8 cellular contexts compared by ENCODE assay signal in the genomic region with DNA sequence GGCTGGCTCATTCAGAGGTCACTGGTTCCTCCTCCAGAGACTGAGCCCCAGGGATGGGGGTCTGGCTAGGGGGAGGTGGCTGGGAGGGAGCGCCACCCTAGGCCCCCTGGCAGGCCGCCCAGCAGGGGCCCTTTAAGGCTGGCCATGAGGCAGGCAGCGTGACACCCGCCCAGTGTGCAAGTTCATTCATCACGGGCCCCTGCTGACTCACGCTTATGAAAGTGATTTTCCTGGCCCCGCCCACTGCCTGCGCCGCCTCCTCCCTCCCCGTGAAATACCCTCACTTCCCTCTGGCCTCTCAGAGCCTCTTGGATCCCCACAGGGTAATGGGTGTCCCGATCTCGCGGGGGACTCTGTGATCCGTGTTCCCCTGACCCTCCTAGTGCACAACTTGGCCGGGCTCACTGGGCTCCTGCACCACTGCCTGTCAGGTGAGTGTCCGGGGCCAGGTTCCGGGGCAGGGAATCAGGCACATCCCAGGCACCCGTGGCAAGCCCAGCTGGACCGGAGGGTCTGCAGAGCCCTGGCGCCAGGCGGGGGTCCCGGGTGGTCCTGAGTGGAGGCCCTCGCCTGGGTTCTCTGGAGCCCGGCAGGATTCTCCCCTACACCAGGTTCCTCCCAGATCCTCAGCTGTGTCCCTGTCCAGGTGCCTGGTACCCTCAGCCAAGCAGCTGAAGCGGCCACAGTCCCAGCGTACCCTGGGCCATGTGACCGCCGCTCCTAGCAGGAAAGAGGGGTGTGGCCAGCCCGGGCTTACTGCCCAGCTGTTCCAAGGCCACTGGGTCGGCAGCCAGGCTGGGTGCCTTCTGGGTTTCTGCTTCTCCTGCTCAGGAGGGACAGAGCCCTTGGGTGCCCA. TPM values are rescaled to one million over a fixed set of nuclear protein-coding genes. Genes with fewer than 3 reads are reported as not detected.
DNase-seq lines count a peak whose midpoint lies in the region; TF ChIP-seq lines count a peak whose summit lies in the region.

A gene with protein sequence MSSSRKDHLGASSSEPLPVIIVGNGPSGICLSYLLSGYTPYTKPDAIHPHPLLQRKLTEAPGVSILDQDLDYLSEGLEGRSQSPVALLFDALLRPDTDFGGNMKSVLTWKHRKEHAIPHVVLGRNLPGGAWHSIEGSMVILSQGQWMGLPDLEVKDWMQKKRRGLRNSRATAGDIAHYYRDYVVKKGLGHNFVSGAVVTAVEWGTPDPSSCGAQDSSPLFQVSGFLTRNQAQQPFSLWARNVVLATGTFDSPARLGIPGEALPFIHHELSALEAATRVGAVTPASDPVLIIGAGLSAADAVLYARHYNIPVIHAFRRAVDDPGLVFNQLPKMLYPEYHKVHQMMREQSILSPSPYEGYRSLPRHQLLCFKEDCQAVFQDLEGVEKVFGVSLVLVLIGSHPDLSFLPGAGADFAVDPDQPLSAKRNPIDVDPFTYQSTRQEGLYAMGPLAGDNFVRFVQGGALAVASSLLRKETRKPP (plus strand): TSS at position 301 of the 856 bp plus-strand sequence. CDS start 4,432 bp downstream, outside the sequence.

- peak within 1 kb of the TSS; percentile 89 for H3K27ac ChIP-seq in rectal smooth muscle tissue (ENCODE audit: low read depth, low read length)

- H3K27me3 Mint-ChIP-seq in HFFc6 (ENCODE audit: insufficient read depth) = no peaks in the 10 kb centered on the region; the same call in 1 of the 2 replicates
- peaks cover 9% of the 10 kb centered on the region for H3K27me3 Mint-ChIP-seq in T-helper 1 cell treated with Interleukin-12 subunit alpha and Interleukin-12 subunit beta and Interleukin-4 antibody, amounts not matched to agents 30 μg/mL and 1 μg/mL, for 36 hours (ENCODE audit: low read depth)

- peak within 1 kb of the TSS; percentile 85 for H3K4me3 ChIP-seq in rectal smooth muscle tissue (ENCODE audit: low read length)

- H3K36me3 ChIP-seq in rectal smooth muscle tissue (ENCODE audit: control insufficient read depth, insufficient read depth, low read length) = no peaks in the 10 kb centered on the region

- peak within 1 kb of the TSS; percentile 81 for H3K9ac ChIP-seq in rectal smooth muscle tissue (ENCODE audit: low read length)

- H3K4me1 ChIP-seq in rectal smooth muscle tissue (ENCODE audit: control insufficient read depth, insufficient read depth, low read length) = peaks cover 11% of the 10 kb centered on the region

- peak within 1 kb of the TSS; percentile 82 for H3K27ac Mint-ChIP-seq in HFFc6
- peak within 1 kb of the TSS; percentile 57 for H3K27ac Mint-ChIP-seq in T-helper 1 cell treated with Interleukin-12 subunit alpha and Interleukin-12 subunit beta and Interleukin-4 antibody, amounts not matched to agents 30 μg/mL and 1 μg/mL, for 36 hours

- H3K4me1 Mint-ChIP-seq in HFFc6 (ENCODE audit: low read depth) = peaks cover 14% of the 10 kb centered on the region
- H3K4me1 Mint-ChIP-seq in T-helper 1 cell treated with Interleukin-12 subunit alpha and Interleukin-12 subunit beta and Interleukin-4 antibody, amounts not matched to agents 30 μg/mL and 1 μg/mL, for 36 hours (ENCODE audit: low read depth) = peaks cover 6% of the 10 kb centered on the region

- H3K9me3 Mint-ChIP-seq in HFFc6 = peaks cover 7% of the 10 kb centered on the region
- H3K9me3 Mint-ChIP-seq in T-helper 1 cell treated with Interleukin-12 subunit alpha and Interleukin-12 subunit beta and Interleukin-4 antibody, amounts not matched to agents 30 μg/mL and 1 μg/mL, for 36 hours = no peaks in the 10 kb centered on the region

- no peaks in the 10 kb centered on the region for H3K36me3 Mint-ChIP-seq in HFFc6 (ENCODE audit: low read depth)
- no peaks in the 10 kb centered on the region for H3K36me3 Mint-ChIP-seq in T-helper 1 cell treated with Interleukin-12 subunit alpha and Interleukin-12 subunit beta and Interleukin-4 antibody, amounts not matched to agents 30 μg/mL and 1 μg/mL, for 36 hours (ENCODE audit: low read depth)

- H3K27me3 ChIP-seq in rectal smooth muscle tissue (ENCODE audit: control insufficient read depth, insufficient read depth, low read length) = no peaks in the 10 kb centered on the region

- H3K4me3 Mint-ChIP-seq in HFFc6 = peak within 1 kb of the TSS; percentile 87
- peak within 1 kb of the TSS; percentile 82 for H3K4me3 Mint-ChIP-seq in T-helper 1 cell treated with Interleukin-12 subunit alpha and Interleukin-12 subunit beta and Interleukin-4 antibody, amounts not matched to agents 30 μg/mL and 1 μg/mL, for 36 hours

- no peak for TF ChIP-seq CTCF in GM10266 (IDR thresholded peaks at IDR 0.05; ENCODE audit: control insufficient read depth, insufficient read depth, low read depth, missing control alignments)
- no peak for TF ChIP-seq CTCF in HFFc6 (IDR thresholded peaks at IDR 0.05)

- DNase-seq in GM10266 (ENCODE audit: extremely low spot score) (peak; percentile 82), HFFc6 (peak; percentile 92), NCI-H1092 (lab: John Stamatoyannopoulos, UW) (peak; percentile 69), anterior cingulate cortex (lab: John Stamatoyannopoulos, UW) (peak in 57 of 58 donors; percentile 23 to 95 (median 67)), hepatic stellate cell (ENCODE audit: low spot score) (peak; percentile 96), NCI-H187 treated with DMSO at 0.1 percent for 48 hours (lab: John Stamatoyannopoulos, UW) (no peak)

RNA-seq across cellular contexts. Expression of the gene that starts here (rescaled TPM):
- total RNA-seq in HFFc6 (2021; fragmentation: NEBNext Ultra II Directional; extraction: Animal tissue kit (Norgen Biotek cat#: 25700)) = 1 to 10 TPM; 3.9 to 8.6 (median 7.7) TPM
